In genomic region chr19:12137541-12137940, GRCh38 we compare ENCODE assay signal across 10 cellular contexts. TPM values are rescaled to one million over a fixed set of nuclear protein-coding genes. Genes with fewer than 3 reads are reported as not detected.
A peak's percentile ranks its signal among the peaks of the same experiment; 100 is the strongest.
DNase-seq lines count a peak whose midpoint lies in the region; ATAC-seq and TF ChIP-seq lines count a peak whose summit lies in the region.
"Had no signal": no experiment of that assay in that cellular context is flagged by ENCODE, and none has a peak within 500 bp of the region (broad histone marks: within the 10 kb centered on the region; RNA-seq: fewer than 3 reads in every experiment).

No MANE protein-coding gene starts in this region.

- ATAC-seq in upper lobe of left lung (ENCODE audit: low FRiP score in 2 of 2), result no peak
- ATAC-seq in HG02885 (IDR thresholded peaks at IDR 0.05; ENCODE audit: poor library complexity, unreplicated experiment), result no peak
- ATAC-seq in HG02678 (IDR thresholded peaks at IDR 0.05; ENCODE audit: unreplicated experiment), result no peak
- no peak for ATAC-seq in HG02623 (IDR thresholded peaks at IDR 0.05; ENCODE audit: unreplicated experiment)

- peak; percentile 40 for DNase-seq in stimulated activated CD4-positive, alpha-beta T cell treated with anti-CD3 and anti-CD28 coated beads, Interleukin-15, amount 100 ng/mL, for 24 hours
- no peak for DNase-seq in stimulated activated CD4-positive, alpha-beta T cell treated with anti-CD3 and anti-CD28 coated beads, Interleukin-2, amount 100 ng/mL, for 48 hours
- peak; percentile 16 for DNase-seq in fibroblast of mammary gland (ENCODE audit: low read depth)
- DNase-seq in upper lobe of left lung, result no peak
- DNase-seq: foreskin fibroblast, NCI-H446 had no signal

- H3K27ac ChIP-seq in SU-DHL-6 (ENCODE audit: low read depth, low read length) (no peak overlapping the region), upper lobe of left lung (no peak overlapping the region)

- H3K9me3 ChIP-seq in SU-DHL-6 (ENCODE audit: insufficient read depth, low read length), result peaks cover 14% of the 10 kb centered on the region; the same call in 1 of the 2 replicates
- H3K9me3 ChIP-seq in upper lobe of left lung, result peaks cover 13 to 18% (median 17%) of the 10 kb centered on the region in 4 donors

- H2AFZ ChIP-seq in SU-DHL-6 (ENCODE audit: low read depth, low read length, severe bottlenecking), result no peak overlapping the region

- TF ChIP-seq EP300 in upper lobe of left lung (IDR thresholded peaks at IDR 0.05), result no peak

- H4K20me1 ChIP-seq in SU-DHL-6 (ENCODE audit: low read depth, low read length), result no peaks in the 10 kb centered on the region

- TF ChIP-seq POLR2A in upper lobe of left lung (IDR thresholded peaks at IDR 0.05), result no peak

- peaks cover 16 to 28% (median 24%) of the 10 kb centered on the region in 4 donors for H3K4me1 ChIP-seq in upper lobe of left lung

- H3K4me3 ChIP-seq in SU-DHL-6 (ENCODE audit: insufficient read depth, low read length, poor library complexity, severe bottlenecking), result no peak overlapping the region
- no peak overlapping the region for H3K4me3 ChIP-seq in fibroblast of mammary gland (ENCODE audit: control insufficient read depth, low read depth, low read length)
- no peak overlapping the region for H3K4me3 ChIP-seq in upper lobe of left lung

- TF ChIP-seq CTCF in SU-DHL-6 (IDR thresholded peaks at IDR 0.05; ENCODE audit: insufficient read depth, low read length, poor library complexity, severe bottlenecking) (peak; percentile 77), fibroblast of mammary gland (conservative IDR thresholded peaks at IDR 0.05; ENCODE audit: control insufficient read depth, insufficient read depth, low read depth, low read length) (peak; percentile 12), upper lobe of left lung (IDR thresholded peaks at IDR 0.05) (peak in 4 of 6 experiments; percentile 12 to 48 (median 27))

- H3K79me2 ChIP-seq in SU-DHL-6 (ENCODE audit: insufficient read depth, low read length), result no peaks in the 10 kb centered on the region

- H3K36me3 ChIP-seq in SU-DHL-6 (ENCODE audit: low read length), result peaks cover 23% of the 10 kb centered on the region
- peaks cover 29 to 48% (median 31%) of the 10 kb centered on the region in 4 donors for H3K36me3 ChIP-seq in upper lobe of left lung

- no peaks in the 10 kb centered on the region for H3F3A ChIP-seq in SU-DHL-6 (ENCODE audit: insufficient read depth)

- H3K9me2 ChIP-seq in SU-DHL-6 (replicated peaks; ENCODE audit: insufficient read depth, low read length), result no peaks in the 10 kb centered on the region

- H3K27me3 ChIP-seq in SU-DHL-6 (ENCODE audit: low read length) (no peaks in the 10 kb centered on the region), upper lobe of left lung (no peaks in the 10 kb centered on the region)

- H3K4me2 ChIP-seq in SU-DHL-6 (ENCODE audit: low read depth, low read length, poor library complexity, severe bottlenecking), result no peak overlapping the region

- H3K9ac ChIP-seq in SU-DHL-6 (ENCODE audit: low read length), result no peak overlapping the region

RNA-seq across cellular contexts. Expression of gene ZNF20, which starts 2.6 kb away (rescaled TPM):
- total RNA-seq in upper lobe of left lung, result 1 to 10 TPM in 5 of 6 donors, not detected in 1; 1.9 to 5.4 (median 4.1) TPM

RNA-seq across cellular contexts. Expression of gene ZNF625, which starts 19.0 kb away (rescaled TPM):
- 1 to 10 TPM; 3.0 to 9.8 (median 5.0) TPM for total RNA-seq in upper lobe of left lung

RNA-seq across cellular contexts. Expression of gene ZNF136, which starts 25.4 kb away (rescaled TPM):
- total RNA-seq in upper lobe of left lung, result 10 to 100 TPM in 2 of 6 donors, 1 to 10 TPM in 4; 5.7 to 15.2 (median 9.2) TPM

Comparison
In these comparisons a context has a peak if more than half of its experiments do, and no peak if none do; other contexts are left out.
1. DNase-seq: peak in stimulated activated CD4-positive, alpha-beta T cell treated with anti-CD3 and anti-CD28 coated beads, Interleukin-15, amount 100 ng/mL, for 24 hours (single experiment) and fibroblast of mammary gland (single experiment); none in stimulated activated CD4-positive, alpha-beta T cell treated with anti-CD3 and anti-CD28 coated beads, Interleukin-2, amount 100 ng/mL, for 48 hours (0 of 2) and upper lobe of left lung (0 of 2).
2. CTCF ChIP-seq: peak in every context shown above with its lines; median percentile 77 in SU-DHL-6; 27 in upper lobe of left lung; 12 in fibroblast of mammary gland.